7 cellular contexts compared by ENCODE assay signal in the genomic region with DNA sequence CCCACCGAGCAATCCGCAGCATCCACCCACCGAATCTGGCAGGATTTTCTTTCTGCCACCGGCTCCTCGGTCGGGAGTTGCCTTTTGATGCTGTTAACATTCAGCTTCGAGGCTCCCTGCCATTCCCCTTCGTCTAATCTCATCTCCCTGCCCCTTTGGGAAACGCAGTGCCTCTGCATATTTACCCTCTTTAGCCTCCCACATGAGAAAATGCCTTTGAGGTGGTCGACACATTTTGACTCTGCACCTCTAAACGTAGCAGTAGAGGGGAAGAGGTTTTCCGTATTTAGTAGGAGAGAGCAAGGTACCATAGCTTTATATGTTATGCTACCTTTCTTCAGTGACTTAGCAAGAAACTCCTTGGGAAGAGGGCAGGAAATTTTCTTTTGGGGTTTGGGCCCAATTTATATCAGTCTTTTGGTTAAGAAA.
DNase-seq lines count a peak whose midpoint lies in the region; ATAC-seq, FAIRE-seq and TF ChIP-seq lines count a peak whose summit lies in the region.

No MANE protein-coding gene starts in this region.

- no peaks in the 10 kb centered on the region for H3K9me3 ChIP-seq in RWPE2 (ENCODE audit: severe bottlenecking)
- H3K9me3 ChIP-seq in neuron (ENCODE audit: low read length): no peaks in the 10 kb centered on the region

- no peaks in the 10 kb centered on the region for H3K9me3 Mint-ChIP-seq in effector memory CD8-positive, alpha-beta T cell

- no peaks in the 10 kb centered on the region for H3K27me3 Mint-ChIP-seq in effector memory CD8-positive, alpha-beta T cell

- H3K4me1 Mint-ChIP-seq in effector memory CD8-positive, alpha-beta T cell (ENCODE audit: low read depth in 2 of 2): peaks cover 31 to 48% of the 10 kb centered on the region in 2 donors

- peaks cover 28% of the 10 kb centered on the region for H3K36me3 Mint-ChIP-seq in effector memory CD8-positive, alpha-beta T cell (ENCODE audit: insufficient read depth)

- H3K4me3 ChIP-seq in RWPE2 (ENCODE audit: severe bottlenecking) (peak overlapping the region; percentile 95), neuron (ENCODE audit: low read length) (peak overlapping the region; percentile 91)

- no peaks in the 10 kb centered on the region for H3K27me3 ChIP-seq in RWPE2 (ENCODE audit: insufficient read depth, poor library complexity, severe bottlenecking)
- no peaks in the 10 kb centered on the region for H3K27me3 ChIP-seq in neuron (ENCODE audit: insufficient read depth, low read length)

- H2AFZ ChIP-seq in neuron (ENCODE audit: low read depth, low read length): no peak overlapping the region

- no peak for TF ChIP-seq CTCF in RWPE2 (IDR thresholded peaks at IDR 0.05; ENCODE audit: poor library complexity, severe bottlenecking)

- FAIRE-seq in GM18507 (lab: Jason Lieb, UNC): peak; percentile 73

- peak overlapping the region; percentile 74 to 94 for H3K27ac Mint-ChIP-seq in effector memory CD8-positive, alpha-beta T cell

- DNase-seq in GM18507 (ENCODE audit: extremely low spot score, insufficient read length, low read depth): no peak
- no peak for DNase-seq in RWPE2 (ENCODE audit: low spot score)
- peak; percentile 6 to 20 (median 8) for DNase-seq in effector memory CD8-positive, alpha-beta T cell
- DNase-seq in D341Med (ENCODE audit: low spot score): no peak
- DNase-seq in activated CD4-positive, CD25-positive, alpha-beta regulatory T cell treated with anti-CD3 and anti-CD28 coated beads, Interleukin-2, amount 50 U/mL, for 72 hours: no peak
- no peak for DNase-seq in retina

- H3K4me1 ChIP-seq in RWPE2 (ENCODE audit: insufficient read depth, poor library complexity, severe bottlenecking) (peaks cover 26% of the 10 kb centered on the region), neuron (ENCODE audit: insufficient read depth, low read length) (no peaks in the 10 kb centered on the region)

- H3K4me3 Mint-ChIP-seq in effector memory CD8-positive, alpha-beta T cell: peak overlapping the region; percentile 85 to 89

- peak overlapping the region; percentile 88 for H3K27ac ChIP-seq in RWPE2 (ENCODE audit: poor library complexity, severe bottlenecking)

- peaks cover 18% of the 10 kb centered on the region for H3K36me3 ChIP-seq in RWPE2 (ENCODE audit: low read depth)
- no peaks in the 10 kb centered on the region for H3K36me3 ChIP-seq in neuron (ENCODE audit: insufficient read depth, low read length)

- ATAC-seq in RWPE2 (ENCODE audit: low read depth): no peak
- ATAC-seq in effector memory CD8-positive, alpha-beta T cell (replicated peaks): no peak

Comparison
In these comparisons a context has a peak if more than half of its experiments do, and no peak if none do; other contexts are left out.
1. DNase-seq: peak in effector memory CD8-positive, alpha-beta T cell (3 of 3); none in GM18507 (single experiment), RWPE2 (single experiment), D341Med (single experiment), activated CD4-positive, CD25-positive, alpha-beta regulatory T cell treated with anti-CD3 and anti-CD28 coated beads, Interleukin-2, amount 50 U/mL, for 72 hours (single experiment) and retina (single experiment).